Comparison of ENCODE assay signal across 9 cellular contexts in the genomic region with DNA sequence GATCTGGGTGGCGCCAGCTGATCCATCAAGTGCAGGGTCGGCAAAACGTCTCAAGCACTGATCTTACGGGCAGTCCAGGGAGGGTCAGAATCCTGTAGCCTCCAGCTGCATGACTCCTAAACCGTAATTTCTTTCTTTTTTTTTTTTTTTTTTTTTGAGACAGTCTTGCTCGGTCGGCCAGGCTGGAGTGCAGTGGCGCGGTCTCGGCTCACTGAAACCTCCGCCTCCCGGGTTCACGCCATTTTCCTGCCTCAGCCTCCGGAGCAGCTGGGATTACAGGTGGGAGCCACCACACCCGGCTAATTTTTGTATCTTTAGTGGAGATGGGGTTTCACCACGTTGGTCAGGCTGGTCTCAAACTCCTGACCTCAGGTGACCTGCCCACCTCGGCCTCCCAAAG. TPM values are rescaled to one million over a fixed set of nuclear protein-coding genes. Genes with fewer than 3 reads are reported as not detected.
"Had no signal": no experiment of that assay in that cellular context is flagged by ENCODE, and none has a peak within 500 bp of the region (broad histone marks: within the 10 kb centered on the region; RNA-seq: fewer than 3 reads in every experiment).

No MANE protein-coding gene starts in this region.

RNA-seq across cellular contexts. Expression of a gene that starts 5.1 kb away (rescaled TPM):
- total RNA-seq: LHCN-M2, MCF 10A, NCI-H460, OCI-LY7, PC-9, Right ventricle myocardium inferior, RPMI7951, SJCRH30, SK-MEL-5 had no signal
